In genomic region chr11:74950374-74950969, GRCh38 we compare ENCODE assay signal across 8 cellular contexts. TPM values are rescaled to one million over a fixed set of nuclear protein-coding genes. Genes with fewer than 3 reads are reported as not detected.
DNase-seq lines count a peak whose midpoint lies in the region; ATAC-seq and TF ChIP-seq lines count a peak whose summit lies in the region.

No MANE protein-coding gene starts in this region.

- peaks cover 11% of the 10 kb centered on the region; the same call in 1 of the 2 replicates for H3K36me3 Mint-ChIP-seq in WTC11

- H3K27me3 Mint-ChIP-seq in WTC11 (ENCODE audit: low read depth) = no peaks in the 10 kb centered on the region
- no peaks in the 10 kb centered on the region for H3K27me3 Mint-ChIP-seq in stimulated activated naive CD8-positive, alpha-beta T cell treated with anti-CD3 and anti-CD28 coated beads, Interleukin-15, amount 100 ng/mL, for 72 hours

- ATAC-seq in WTC11 = no peak
- no peak for ATAC-seq in stimulated activated naive CD8-positive, alpha-beta T cell treated with anti-CD3 and anti-CD28 coated beads, Interleukin-15, amount 100 ng/mL, for 72 hours
- no peak for ATAC-seq in GM19452 (IDR thresholded peaks at IDR 0.05; ENCODE audit: unreplicated experiment)

- H3K9me3 Mint-ChIP-seq in WTC11 = no peaks in the 10 kb centered on the region
- no peaks in the 10 kb centered on the region for H3K9me3 Mint-ChIP-seq in stimulated activated naive CD8-positive, alpha-beta T cell treated with anti-CD3 and anti-CD28 coated beads, Interleukin-15, amount 100 ng/mL, for 72 hours

- CTCF ChIA-PET in WTC11 (lab: Charles Lee) = interaction anchor here (1.6 kb wide), 1 partner anchor 21 kb away, joined by 7 read pairs; no protein-coding TSS in a partner anchor

- H3K27ac Mint-ChIP-seq in WTC11 = peak overlapping the region; percentile 98; the same call in 1 of the 2 replicates
- peak overlapping the region; percentile 99 for H3K27ac Mint-ChIP-seq in stimulated activated naive CD8-positive, alpha-beta T cell treated with anti-CD3 and anti-CD28 coated beads, Interleukin-15, amount 100 ng/mL, for 72 hours

- peak overlapping the region; percentile 99 for H3K4me3 ChIP-seq in iPS-11a (ENCODE audit: low read depth, low read length)

- peak overlapping the region; percentile 99 for H3K4me3 Mint-ChIP-seq in WTC11
- peak overlapping the region; percentile 91 to 97 for H3K4me3 Mint-ChIP-seq in stimulated activated naive CD8-positive, alpha-beta T cell treated with anti-CD3 and anti-CD28 coated beads, Interleukin-15, amount 100 ng/mL, for 72 hours

- POLR2A ChIA-PET in WTC11 (lab: Charles Lee) = interaction anchor here (2.0 kb wide), 1 partner anchor 39 kb away, joined by 8 read pairs; the partner anchor contains the start of gene NEU3

- peaks cover 17% of the 10 kb centered on the region for H3K4me1 Mint-ChIP-seq in WTC11
- H3K4me1 Mint-ChIP-seq in stimulated activated naive CD8-positive, alpha-beta T cell treated with anti-CD3 and anti-CD28 coated beads, Interleukin-15, amount 100 ng/mL, for 72 hours = peaks cover 40% of the 10 kb centered on the region

- DNase-seq in NCI-H82 (lab: John Stamatoyannopoulos, UW) (peak; percentile 23), NCI-H82 treated with DMSO at 0.1 percent for 48 hours (lab: John Stamatoyannopoulos, UW; ENCODE audit: unreplicated experiment) (no peak), WTC11 (ENCODE audit: low spot score) (no peak), cerebellar cortex (ENCODE audit: low spot score) (no peak), GM03348 (ENCODE audit: low spot score) (no peak)
- no peak for DNase-seq in stimulated activated naive CD8-positive, alpha-beta T cell treated with anti-CD3 and anti-CD28 coated beads, Interleukin-15, amount 100 ng/mL, for 72 hours

- TF ChIP-seq CTCF in WTC11 (IDR thresholded peaks at IDR 0.05) = no peak

TF ChIP-seq in WTC11, 78 proteins besides CTCF, POLR2A, EP300 and RAD21:
- 0 out of 2 replicates have a peak, but pooled peaks have one; percentile 76 for TF ChIP-seq ZNF121 (CRISPR knock-in tag; IDR thresholded peaks at IDR 0.05)
- TF ChIP-seq ZNF512 (CRISPR knock-in tag; IDR thresholded peaks at IDR 0.05; ENCODE audit: borderline replicate concordance) = no peak

RNA-seq across cellular contexts. Expression of gene SPCS2, which starts 1.4 kb away (rescaled TPM):
- 116 to 132 TPM (median 116 TPM) in 3 replicates for total RNA-seq in WTC11 (2021)

RNA-seq across cellular contexts. Expression of gene XRRA1, which starts 1.6 kb away (rescaled TPM):
- total RNA-seq in WTC11 (2021) = 10.0 to 12.2 TPM (median 10.4 TPM) in 3 replicates

RNA-seq across cellular contexts. Expression of gene NEU3, which starts 38.3 kb away (rescaled TPM):
- 13.5 to 16.4 TPM (median 15.9 TPM) in 3 replicates for total RNA-seq in WTC11 (2021)
